In the genomic region with DNA sequence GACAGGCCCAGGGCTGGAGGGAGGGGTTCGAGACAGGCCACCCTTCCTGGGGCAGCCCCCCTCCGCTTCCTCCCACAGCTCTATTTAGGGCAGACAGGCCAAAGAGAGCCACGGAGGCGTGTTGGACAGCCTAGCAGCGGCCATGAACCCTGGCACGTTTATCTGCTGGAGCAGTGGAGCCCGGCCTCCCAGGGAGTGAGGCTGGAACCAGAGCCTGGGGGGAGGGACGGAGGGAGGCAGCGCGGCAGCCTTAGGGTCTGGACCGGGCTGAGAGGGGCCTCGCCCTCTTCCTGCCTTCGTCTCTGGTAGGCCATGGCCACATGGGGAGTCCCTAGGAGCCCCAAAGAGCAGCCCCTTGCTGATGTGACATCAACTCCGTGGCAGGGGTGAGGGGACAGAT, we compare ENCODE assay signal across 25 cellular contexts. TPM values are rescaled to one million over a fixed set of nuclear protein-coding genes. Genes with fewer than 3 reads are reported as not detected.
A peak's percentile ranks its signal among the peaks of the same experiment; 100 is the strongest.
DNase-seq lines count a peak whose midpoint lies in the region; ATAC-seq, FAIRE-seq and TF ChIP-seq lines count a peak whose summit lies in the region.
"Had no signal": no experiment of that assay in that cellular context is flagged by ENCODE, and none has a peak within 500 bp of the region (broad histone marks: within the 10 kb centered on the region; RNA-seq: fewer than 3 reads in every experiment).

No MANE protein-coding gene starts in this region.

- H2AFZ ChIP-seq in HepG2 (ENCODE audit: low read length), result no peak overlapping the region

- intact Hi-C loops in Right ventricle myocardium inferior (cut with DNase I), result no loop called here
- intact Hi-C loops in left ventricle myocardium inferior (cut with micrococcal nuclease), result no loop called here
- intact Hi-C loops in HepG2 (cut with micrococcal nuclease; ENCODE audit: unreplicated experiment), result no loop called here
- intact Hi-C loops in sciatic nerve (cut with DNase I), result no loop called here
- intact Hi-C loops in activated T-helper 2 cell treated with anti-CD3 and anti-CD28 coated beads, Interferon-gamma antibody, Interleukin-2, Interleukin-4, amounts not matched to agents 10 μg/mL and 5 μg/mL and 100 μg/mL, durations not matched to agents 14 hours and 24 hours and 36 hours (cut with micrococcal nuclease), result loop anchor here (10.0 kb wide), 1 partner anchor 165 kb away; no protein-coding TSS in a partner anchor
- intact Hi-C loops in activated CD4-positive, alpha-beta T cell treated with anti-CD3 and anti-CD28 coated beads, Interleukin-2, amount 10 ng/mL, durations not matched to agents 24 days and 14 days (cut with micrococcal nuclease), result loop anchor here (5.0 to 10.0 kb wide), 2 partner anchors 183 to 415 kb away; no protein-coding TSS in a partner anchor

- H3K27me3 Mint-ChIP-seq in chondrocyte (ENCODE audit: low read depth), result peaks cover 52% of the 10 kb centered on the region
- peaks cover 48% of the 10 kb centered on the region for H3K27me3 Mint-ChIP-seq in activated T-helper 2 cell treated with anti-CD3 and anti-CD28 coated beads, Interferon-gamma antibody, Interleukin-2, Interleukin-4, amounts not matched to agents 10 μg/mL and 5 μg/mL and 100 μg/mL, durations not matched to agents 14 hours and 24 hours and 36 hours (ENCODE audit: low read depth)
- peaks cover 48% of the 10 kb centered on the region for H3K27me3 Mint-ChIP-seq in activated CD4-positive, alpha-beta T cell treated with anti-CD3 and anti-CD28 coated beads, Interleukin-2, amount 10 ng/mL, durations not matched to agents 24 days and 14 days

- no peak for TF ChIP-seq POLR2A in HepG2 (IDR thresholded peaks at IDR 0.05; ENCODE audit: insufficient read depth in 1 of 2, low read depth in 2 of 2, low read length in 2 of 2)

- no peak for FAIRE-seq in HepG2 (lab: Jason Lieb, UNC)
- FAIRE-seq: GM12878, HTR-8/SVneo had no signal

- no peak overlapping the region for H3K9ac ChIP-seq in HepG2 (ENCODE audit: insufficient read depth, low read depth, low read length)
- H3K9ac ChIP-seq: BLaER1 treated with 17β-estradiol and CSF1 and Interleukin-3, amounts not matched to agents 10 nM and 100 nM had no signal

- peak; percentile 53 for DNase-seq in Right ventricle myocardium inferior (ENCODE audit: missing footprints)
- no peak for DNase-seq in left ventricle myocardium inferior
- peak; percentile 70 for DNase-seq in chondrocyte (ENCODE audit: low spot score)
- no peak for DNase-seq in HepG2 (ENCODE audit: low spot score)
- DNase-seq in sciatic nerve (ENCODE audit: low spot score), result no peak
- no peak for DNase-seq in activated T-helper 2 cell treated with anti-CD3 and anti-CD28 coated beads, Interferon-gamma antibody, Interleukin-2, Interleukin-4, amounts not matched to agents 10 μg/mL and 5 μg/mL and 100 μg/mL, durations not matched to agents 14 hours and 24 hours and 36 hours (ENCODE audit: low spot score)
- no peak for DNase-seq in HT-29 (ENCODE audit: low spot score)
- no peak for DNase-seq in activated CD4-positive, alpha-beta T cell treated with anti-CD3 and anti-CD28 coated beads, Interleukin-2, amount 10 ng/mL, durations not matched to agents 24 days and 14 days
- DNase-seq: 8988T, Caco-2, DMS 273 treated with DMSO at 0.1 percent for 48 hours, DMS79 treated with DMSO at 0.1 percent for 48 hours, NCI-H1105, NCI-H146, NCI-H2029 treated with DMSO at 0.1 percent for 48 hours, NCI-H226, NCI-H510A treated with DMSO at 0.1 percent for 48 hours, NCI-H748 treated with DMSO at 0.1 percent for 48 hours had no signal

- BruUV-seq in HepG2 (replicated peaks; lab: Mats Ljungman, UMichigan), result no TSS peak

- H3K9me3 Mint-ChIP-seq in chondrocyte (ENCODE audit: low read depth), result no peaks in the 10 kb centered on the region
- H3K9me3 Mint-ChIP-seq in activated T-helper 2 cell treated with anti-CD3 and anti-CD28 coated beads, Interferon-gamma antibody, Interleukin-2, Interleukin-4, amounts not matched to agents 10 μg/mL and 5 μg/mL and 100 μg/mL, durations not matched to agents 14 hours and 24 hours and 36 hours, result no peaks in the 10 kb centered on the region
- no peaks in the 10 kb centered on the region for H3K9me3 Mint-ChIP-seq in activated CD4-positive, alpha-beta T cell treated with anti-CD3 and anti-CD28 coated beads, Interleukin-2, amount 10 ng/mL, durations not matched to agents 24 days and 14 days

- H3K27me3 ChIP-seq in left ventricle myocardium inferior (ENCODE audit: low read depth), result peaks cover 100% of the 10 kb centered on the region
- peaks cover 13 to 85% of the 10 kb centered on the region in 2 experiments for H3K27me3 ChIP-seq in HepG2 (ENCODE audit: control insufficient read depth in 1 of 2, insufficient read depth in 2 of 2, low read length in 2 of 2)

- H3K4me2 ChIP-seq in HepG2 (ENCODE audit: low read depth, low read length), result peak overlapping the region; percentile 51; the same call in 1 of the 2 replicates
- H3K4me2 ChIP-seq: BLaER1 treated with 17β-estradiol and CSF1 and Interleukin-3, amounts not matched to agents 10 nM and 100 nM had no signal

- no peak for TF ChIP-seq EP300 in HepG2 (IDR thresholded peaks at IDR 0.05; ENCODE audit: low read depth in 2 of 2, low read length in 2 of 2)
- TF ChIP-seq EP300 in HepG2 (CRISPR knock-in tag; IDR thresholded peaks at IDR 0.05; ENCODE audit: borderline replicate concordance), result no peak

- H3K36me3 ChIP-seq in left ventricle myocardium inferior (no peaks in the 10 kb centered on the region), HepG2 (replicated peaks in 1 of 2; ENCODE audit: control insufficient read depth in 1 of 2, insufficient read depth in 2 of 2, low read length in 2 of 2) (no peaks in the 10 kb centered on the region)
- H3K36me3 ChIP-seq: BLaER1 treated with 17β-estradiol and CSF1 and Interleukin-3, amounts not matched to agents 10 nM and 100 nM had no signal

- no peak overlapping the region for H3K4me3 Mint-ChIP-seq in chondrocyte (ENCODE audit: unreplicated experiment)
- no peak overlapping the region for H3K4me3 Mint-ChIP-seq in activated T-helper 2 cell treated with anti-CD3 and anti-CD28 coated beads, Interferon-gamma antibody, Interleukin-2, Interleukin-4, amounts not matched to agents 10 μg/mL and 5 μg/mL and 100 μg/mL, durations not matched to agents 14 hours and 24 hours and 36 hours (ENCODE audit: low read depth)
- H3K4me3 Mint-ChIP-seq in activated CD4-positive, alpha-beta T cell treated with anti-CD3 and anti-CD28 coated beads, Interleukin-2, amount 10 ng/mL, durations not matched to agents 24 days and 14 days, result no peak overlapping the region
- H3K4me3 Mint-ChIP-seq: CD4-positive, alpha-beta memory T cell had no signal

- H3K27ac ChIP-seq in left ventricle myocardium inferior (replicated peaks), result no peak overlapping the region
- H3K27ac ChIP-seq in HepG2 (ENCODE audit: extremely low read length, insufficient read depth, low read length), result no peak overlapping the region
- H3K27ac ChIP-seq: BLaER1 treated with 17β-estradiol and CSF1 and Interleukin-3, amounts not matched to agents 10 nM and 100 nM; RWPE1 had no signal

- H4K20me1 ChIP-seq in HepG2 (ENCODE audit: insufficient read depth, low read length), result no peaks in the 10 kb centered on the region

- H3K4me1 ChIP-seq in left ventricle myocardium inferior (peaks cover 29% of the 10 kb centered on the region), HepG2 (ENCODE audit: insufficient read depth, low read length) (peaks cover 30% of the 10 kb centered on the region)
- H3K4me1 ChIP-seq: Caco-2 had no signal

- H3K27ac Mint-ChIP-seq in chondrocyte (ENCODE audit: unreplicated experiment), result no peak overlapping the region
- no peak overlapping the region for H3K27ac Mint-ChIP-seq in activated T-helper 2 cell treated with anti-CD3 and anti-CD28 coated beads, Interferon-gamma antibody, Interleukin-2, Interleukin-4, amounts not matched to agents 10 μg/mL and 5 μg/mL and 100 μg/mL, durations not matched to agents 14 hours and 24 hours and 36 hours
- H3K27ac Mint-ChIP-seq in activated CD4-positive, alpha-beta T cell treated with anti-CD3 and anti-CD28 coated beads, Interleukin-2, amount 10 ng/mL, durations not matched to agents 24 days and 14 days, result no peak overlapping the region

- H3K4me1 Mint-ChIP-seq in chondrocyte (ENCODE audit: low read depth), result no peaks in the 10 kb centered on the region
- H3K4me1 Mint-ChIP-seq in activated T-helper 2 cell treated with anti-CD3 and anti-CD28 coated beads, Interferon-gamma antibody, Interleukin-2, Interleukin-4, amounts not matched to agents 10 μg/mL and 5 μg/mL and 100 μg/mL, durations not matched to agents 14 hours and 24 hours and 36 hours (ENCODE audit: low read depth), result no peaks in the 10 kb centered on the region
- peaks cover 2% of the 10 kb centered on the region for H3K4me1 Mint-ChIP-seq in activated CD4-positive, alpha-beta T cell treated with anti-CD3 and anti-CD28 coated beads, Interleukin-2, amount 10 ng/mL, durations not matched to agents 24 days and 14 days

- no peaks in the 10 kb centered on the region for H3K9me3 ChIP-seq in left ventricle myocardium inferior (replicated peaks)
- no peaks in the 10 kb centered on the region for H3K9me3 ChIP-seq in HepG2 (ENCODE audit: low read length)
- H3K9me3 ChIP-seq: BLaER1 treated with 17β-estradiol and CSF1 and Interleukin-3, amounts not matched to agents 10 nM and 100 nM; Caco-2 had no signal

- no peak for TF ChIP-seq RAD21 in HepG2 (CRISPR knock-in tag; IDR thresholded peaks at IDR 0.05)

- no peaks in the 10 kb centered on the region for H3K36me3 Mint-ChIP-seq in chondrocyte (ENCODE audit: low read depth)
- H3K36me3 Mint-ChIP-seq in activated T-helper 2 cell treated with anti-CD3 and anti-CD28 coated beads, Interferon-gamma antibody, Interleukin-2, Interleukin-4, amounts not matched to agents 10 μg/mL and 5 μg/mL and 100 μg/mL, durations not matched to agents 14 hours and 24 hours and 36 hours (ENCODE audit: low read depth), result no peaks in the 10 kb centered on the region
- peaks cover 2% of the 10 kb centered on the region for H3K36me3 Mint-ChIP-seq in activated CD4-positive, alpha-beta T cell treated with anti-CD3 and anti-CD28 coated beads, Interleukin-2, amount 10 ng/mL, durations not matched to agents 24 days and 14 days (ENCODE audit: low read depth)
- H3K36me3 Mint-ChIP-seq: CD4-positive, alpha-beta memory T cell; IgD-negative memory B cell had no signal

- H3K4me3 ChIP-seq in left ventricle myocardium inferior (no peak overlapping the region), HepG2 (replicated peaks in 1 of 3; ENCODE audit: insufficient read depth in 1 of 3, low read depth in 2 of 3, low read length in 3 of 3) (peak overlapping the region in 1 of 3 experiments; percentile 19; a peak in 1 of 6 replicates)
- H3K4me3 ChIP-seq: BLaER1 treated with 17β-estradiol and CSF1 and Interleukin-3, amounts not matched to agents 10 nM and 100 nM; GM12878 had no signal

- POLR2A ChIA-PET in HepG2 (lab: Yijun Ruan, JAX), result no interaction called here

- H3K79me2 ChIP-seq in HepG2 (ENCODE audit: insufficient read depth, low read length), result no peaks in the 10 kb centered on the region

- ATAC-seq in Right ventricle myocardium inferior, result no peak
- peak; percentile 68 for ATAC-seq in HepG2
- peak; percentile 16 for ATAC-seq in sciatic nerve
- ATAC-seq: GM12878 had no signal

- TF ChIP-seq CTCF in left ventricle myocardium inferior (IDR thresholded peaks at IDR 0.05; ENCODE audit: borderline replicate concordance) (no peak), chondrocyte (IDR thresholded peaks at IDR 0.05) (no peak), HepG2 (CRISPR knock-in tag; IDR thresholded peaks at IDR 0.05) (no peak)

- in situ Hi-C loops in HepG2 (cut with HindIII; ENCODE audit: extremely low pct_ligation_motif_present, low pct_unique_long_range_greater_than_20kb), result no loop called here

- 2% methylated on average over 9 of the region's 14 CpGs for WGBS in HepG2 (ENCODE audit: low lambda C conversion rate)

- CTCF ChIA-PET in HepG2 (lab: Yijun Ruan, JAX; ENCODE audit: low intra/inter-chr PET ratio, low total read pairs), result no interaction called here

RNA-seq across cellular contexts. Expression of a gene that starts 17.1 kb away (rescaled TPM):
- total RNA-seq in Right ventricle myocardium inferior (not detected), left ventricle myocardium inferior (not detected), chondrocyte (not detected in 3 replicates), HepG2 (2016; rRNA removed; fragmentation: Illumina TruSeq; extraction: Trizol) (not detected in 2 replicates), sciatic nerve (not detected)
- total RNA-seq in HepG2 (2016; cell fraction: cytosol; rRNA removed; fragmentation: Illumina TruSeq; extraction: Trizol; ENCODE audit: low read depth), result not detected in 2 replicates
- total RNA-seq in HepG2 (2016; cell fraction: insoluble cytoplasmic fraction; rRNA removed; fragmentation: Illumina TruSeq; extraction: Trizol), result not detected in 2 replicates
- not detected in 2 replicates for total RNA-seq in HepG2 (2016; cell fraction: membrane; rRNA removed; fragmentation: Illumina TruSeq; extraction: Trizol)
- total RNA-seq in HepG2 (2016; cell fraction: nucleus; rRNA removed; fragmentation: Illumina TruSeq; extraction: Trizol), result not detected in 2 replicates
- polyA plus RNA-seq in HepG2 (2011; rRNA removed), result not detected in 2 replicates
- polyA plus RNA-seq in HepG2 (2011; cell fraction: cytosol; rRNA removed), result not detected in 2 replicates
- polyA plus RNA-seq in HepG2 (2011; cell fraction: nucleus; rRNA removed), result not detected in 2 replicates
- polyA plus RNA-seq in HepG2 (2012), result not detected in 2 replicates
- polyA plus RNA-seq in HepG2 (2016; cell fraction: cytosol; fragmentation: Illumina TruSeq; extraction: Trizol; ENCODE audit: low read depth), result not detected in 2 replicates
- not detected in 2 replicates for polyA plus RNA-seq in HepG2 (2016; cell fraction: insoluble cytoplasmic fraction; fragmentation: Illumina TruSeq; extraction: Trizol; ENCODE audit: low read depth)
- not detected in 2 replicates for polyA plus RNA-seq in HepG2 (2016; cell fraction: membrane; fragmentation: Illumina TruSeq; extraction: Trizol; ENCODE audit: low read depth)
- polyA plus RNA-seq in HepG2 (2016; cell fraction: nucleus; fragmentation: Illumina TruSeq; extraction: Trizol; ENCODE audit: insufficient read depth, low read depth), result not detected in 2 replicates
- not detected in 2 replicates for polyA minus RNA-seq in HepG2 (2011; rRNA and poly(A)+ RNA removed; ENCODE audit: low replicate concordance)
- polyA minus RNA-seq in HepG2 (2011; cell fraction: cytosol; rRNA and poly(A)+ RNA removed), result not detected in 2 replicates
- polyA minus RNA-seq in HepG2 (2011; cell fraction: nucleus; rRNA and poly(A)+ RNA removed), result not detected in 2 replicates
- not detected in 2 replicates for total RNA-seq in activated T-helper 2 cell treated with anti-CD3 and anti-CD28 coated beads, Interferon-gamma antibody, Interleukin-2, Interleukin-4, amounts not matched to agents 10 μg/mL and 5 μg/mL and 100 μg/mL, durations not matched to agents 14 hours and 24 hours and 36 hours
- not detected in 2 replicates for total RNA-seq in HT-29 (2014; rRNA removed; shearing (Covaris generic))
- not detected in 2 replicates for total RNA-seq in activated CD4-positive, alpha-beta T cell treated with anti-CD3 and anti-CD28 coated beads, Interleukin-2, amount 10 ng/mL, durations not matched to agents 24 days and 14 days
- total RNA-seq: Caco-2; CD4-positive, alpha-beta memory T cell; GM12878; H4 had no signal
- polyA plus RNA-seq: CD4-positive, alpha-beta memory T cell; GM12878; IgD-negative memory B cell had no signal

Comparison
In these comparisons a context has a peak if more than half of its experiments do, and no peak if none do; other contexts are left out.
1. DNase-seq: peak in Right ventricle myocardium inferior (single experiment) and chondrocyte (single experiment); none in left ventricle myocardium inferior (single experiment), HepG2 (single experiment), sciatic nerve (single experiment), activated T-helper 2 cell treated with anti-CD3 and anti-CD28 coated beads, Interferon-gamma antibody, Interleukin-2, Interleukin-4, amounts not matched to agents 10 μg/mL and 5 μg/mL and 100 μg/mL, durations not matched to agents 14 hours and 24 hours and 36 hours (single experiment), HT-29 (single experiment) and activated CD4-positive, alpha-beta T cell treated with anti-CD3 and anti-CD28 coated beads, Interleukin-2, amount 10 ng/mL, durations not matched to agents 24 days and 14 days (single experiment).
2. intact Hi-C loops: an anchor here in activated T-helper 2 cell treated with anti-CD3 and anti-CD28 coated beads, Interferon-gamma antibody, Interleukin-2, Interleukin-4, amounts not matched to agents 10 μg/mL and 5 μg/mL and 100 μg/mL, durations not matched to agents 14 hours and 24 hours and 36 hours (10.0 kb wide) and activated CD4-positive, alpha-beta T cell treated with anti-CD3 and anti-CD28 coated beads, Interleukin-2, amount 10 ng/mL, durations not matched to agents 24 days and 14 days (5.0 to 10.0 kb wide); none called in Right ventricle myocardium inferior, left ventricle myocardium inferior, HepG2 and sciatic nerve.